ENCODE assay signal across 22 cellular contexts in genomic region chr6:126066068-126067048, GRCh38.
"Had no signal": no experiment of that assay in that cellular context is flagged by ENCODE, and none has a peak within 500 bp of the region (broad histone marks: within the 10 kb centered on the region; RNA-seq: fewer than 3 reads in every experiment).

No MANE protein-coding gene starts in this region.

- H3K4me1 ChIP-seq: lower lobe of right lung had no signal

- ATAC-seq: activated CD8-positive, alpha-beta T cell treated with anti-CD3 and anti-CD28 coated beads, Interleukin-2, amount 10 ng/mL, durations not matched to agents 7 days and 5 days; effector memory CD8-positive, alpha-beta T cell; lower lobe of right lung had no signal

- H3K4me3 Mint-ChIP-seq: activated CD4-positive, alpha-beta T cell treated with anti-CD3 and anti-CD28 coated beads, Interleukin-2, amount 10 ng/mL, durations not matched to agents 24 days and 14 days; activated CD8-positive, alpha-beta T cell treated with anti-CD3 and anti-CD28 coated beads, Interleukin-2, amount 10 ng/mL, durations not matched to agents 7 days and 5 days; activated naive CD8-positive, alpha-beta T cell; effector memory CD8-positive, alpha-beta T cell; mesothelial cell of epicardium; neural crest cell had no signal

- H3K36me3 ChIP-seq: brain microvascular endothelial cell, lower lobe of right lung, transverse colon, vagina had no signal

- H3K4me3 ChIP-seq: lower lobe of right lung, skin epidermis, transverse colon, vagina had no signal

- H3K27me3 Mint-ChIP-seq: activated CD4-positive, alpha-beta T cell treated with anti-CD3 and anti-CD28 coated beads, Interleukin-2, amount 10 ng/mL, durations not matched to agents 24 days and 14 days; activated naive CD8-positive, alpha-beta T cell; effector memory CD8-positive, alpha-beta T cell had no signal

- H3K9me3 ChIP-seq: lower lobe of right lung, transverse colon, vagina had no signal

- H3K4me1 Mint-ChIP-seq: activated CD4-positive, alpha-beta T cell treated with anti-CD3 and anti-CD28 coated beads, Interleukin-2, amount 10 ng/mL, durations not matched to agents 24 days and 14 days had no signal

- H3K9me3 Mint-ChIP-seq: activated CD4-positive, alpha-beta T cell treated with anti-CD3 and anti-CD28 coated beads, Interleukin-2, amount 10 ng/mL, durations not matched to agents 24 days and 14 days; effector memory CD8-positive, alpha-beta T cell had no signal

- H3K27me3 ChIP-seq: brain microvascular endothelial cell, transverse colon, vagina had no signal

- H3K27ac ChIP-seq: brain microvascular endothelial cell, epithelial cell of prostate, lower lobe of right lung, skin epidermis, transverse colon, vagina had no signal

- DNase-seq: activated CD4-positive, alpha-beta T cell treated with anti-CD3 and anti-CD28 coated beads, Interleukin-2, amount 10 ng/mL, durations not matched to agents 24 days and 14 days; activated CD4-positive, CD25-positive, alpha-beta regulatory T cell; activated CD8-positive, alpha-beta memory T cell treated with anti-CD3 and anti-CD28 coated beads, Interleukin-2, amount 50 U/mL, for 4 hours; activated CD8-positive, alpha-beta T cell treated with anti-CD3 and anti-CD28 coated beads, Interleukin-2, amount 10 ng/mL, durations not matched to agents 7 days and 5 days; activated gamma-delta T cell; activated T-cell treated with anti-CD3 and anti-CD28 coated beads, Interleukin-2, amount 50 U/mL, for 48 hours; brain microvascular endothelial cell; dermis blood vessel endothelial cell; effector memory CD8-positive, alpha-beta T cell; foreskin melanocyte; lower lobe of right lung; stimulated activated CD4-positive, alpha-beta T cell treated with anti-CD3 and anti-CD28 coated beads, Interleukin-15, amount 100 ng/mL, for 24 hours; stimulated activated CD4-positive, alpha-beta T cell treated with anti-CD3 and anti-CD28 coated beads, Interleukin-4, amount 100 ng/mL, for 1 hour; stimulated activated naive CD4-positive, alpha-beta T cell; T-helper 2 cell; transverse colon had no signal

- H3K27ac Mint-ChIP-seq: activated CD4-positive, alpha-beta T cell treated with anti-CD3 and anti-CD28 coated beads, Interleukin-2, amount 10 ng/mL, durations not matched to agents 24 days and 14 days; activated CD8-positive, alpha-beta T cell treated with anti-CD3 and anti-CD28 coated beads, Interleukin-2, amount 10 ng/mL, durations not matched to agents 7 days and 5 days; activated naive CD8-positive, alpha-beta T cell; effector memory CD8-positive, alpha-beta T cell; mesothelial cell of epicardium had no signal
